Comparison of ENCODE assay signal across 1 cellular context in genomic region chr5:179139111-179139935, GRCh38.
TF ChIP-seq lines count a peak whose summit lies in the region.

No MANE protein-coding gene starts in this region.

TF ChIP-seq in H1, 55 proteins besides CTCF, POLR2A, EP300 and RAD21 (continued from another document):
- TF ChIP-seq CHD7 (IDR thresholded peaks at IDR 0.05; ENCODE audit: insufficient replicate concordance, low read length) (no peak), SRF (IDR thresholded peaks at IDR 0.05; ENCODE audit: low read depth, low read length) (no peak), ATF3 (IDR thresholded peaks at IDR 0.05; ENCODE audit: insufficient read depth, low read depth, low read length) (no peak), KDM5A (IDR thresholded peaks at IDR 0.05; ENCODE audit: low read length) (no peak), CTBP2 (IDR thresholded peaks at IDR 0.05; ENCODE audit: borderline replicate concordance, insufficient read depth, insufficient read length, low read length) (no peak), CHD2 (IDR thresholded peaks at IDR 0.05; ENCODE audit: low read length) (no peak)
